Comparison of ENCODE assay signal across 10 cellular contexts in the genomic region with DNA sequence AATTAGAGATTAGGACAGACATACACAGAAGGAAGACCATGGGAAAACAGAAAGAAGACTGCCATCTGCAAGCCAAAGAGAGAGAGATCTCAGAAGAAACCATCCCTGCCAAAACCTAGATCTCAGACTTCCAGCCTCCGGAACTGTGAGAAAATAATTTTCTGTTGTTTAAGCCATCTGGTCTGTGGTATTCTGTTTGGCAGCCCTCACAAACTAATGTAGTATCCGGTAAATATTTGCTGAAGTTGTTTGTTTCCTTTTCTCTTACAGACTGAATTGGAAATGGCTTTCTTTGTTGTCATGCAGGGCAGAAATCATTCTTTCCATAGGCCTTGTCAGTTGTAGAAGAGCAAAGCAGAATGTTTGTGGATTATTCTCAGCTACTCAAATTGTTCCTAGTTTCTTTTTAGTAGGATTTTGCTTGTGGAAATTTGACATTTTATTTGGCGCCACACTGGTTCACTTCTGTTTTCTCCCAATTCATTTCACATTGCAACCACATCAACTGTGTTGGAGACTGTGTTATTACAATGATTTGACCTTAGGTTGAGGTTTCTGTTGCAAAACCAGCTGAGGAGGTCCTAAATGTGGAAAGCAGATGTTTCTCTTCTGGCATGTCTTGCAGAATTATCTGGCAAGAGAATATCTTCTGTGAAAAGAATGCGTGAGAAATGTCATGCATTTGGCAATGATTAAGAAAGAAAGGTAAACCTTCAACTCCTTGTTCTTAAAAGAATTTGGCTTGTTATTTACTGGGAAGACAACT. TPM values are rescaled to one million over a fixed set of nuclear protein-coding genes. Genes with fewer than 3 reads are reported as not detected.
A peak's percentile ranks its signal among the peaks of the same experiment; 100 is the strongest.
DNase-seq lines count a peak whose midpoint lies in the region; ATAC-seq and TF ChIP-seq lines count a peak whose summit lies in the region.
"Had no signal": no experiment of that assay in that cellular context is flagged by ENCODE, and none has a peak within 500 bp of the region (broad histone marks: within the 10 kb centered on the region; RNA-seq: fewer than 3 reads in every experiment).

No MANE protein-coding gene starts in this region.

- no peak overlapping the region for H3K4me3 ChIP-seq in AG09309 (ENCODE audit: control insufficient read depth, low read depth, low read length)

- no peak overlapping the region for H3K27ac ChIP-seq in foreskin keratinocyte

- ATAC-seq in HG03159 (IDR thresholded peaks at IDR 0.05; ENCODE audit: unreplicated experiment), result no peak
- ATAC-seq in GM18909 (IDR thresholded peaks at IDR 0.05; ENCODE audit: poor library complexity, unreplicated experiment), result no peak
- no peak for ATAC-seq in foreskin keratinocyte

- DNase-seq in AG09309 (ENCODE audit: low read depth) (peak; percentile 90), NCI-H1694 (lab: John Stamatoyannopoulos, UW) (peak; percentile 12), dermis blood vessel endothelial cell (peak; percentile 2), non-pigmented ciliary epithelial cell (ENCODE audit: low read depth) (peak; percentile 54), ecto neural progenitor cell (ENCODE audit: low spot score) (no peak), foreskin keratinocyte (no peak)
- DNase-seq: DND-41; stimulated activated CD4-positive, alpha-beta T cell treated with anti-CD3 and anti-CD28 coated beads, Interleukin-4, amount 100 ng/mL, for 24 hours had no signal

- H3K4me1 ChIP-seq in foreskin keratinocyte, result no peaks in the 10 kb centered on the region

- TF ChIP-seq CTCF in AG09309 (IDR thresholded peaks at IDR 0.05; ENCODE audit: control insufficient read depth, insufficient read depth, low read depth, low read length, missing control alignments) (no peak), foreskin keratinocyte (conservative IDR thresholded peaks at IDR 0.05) (no peak)

- no peaks in the 10 kb centered on the region for H3K27me3 ChIP-seq in foreskin keratinocyte

RNA-seq across cellular contexts. Expression of a gene that starts 25.9 kb away (rescaled TPM):
- total RNA-seq in dermis blood vessel endothelial cell, result 13.1 and 25.5 TPM in 2 replicates
- total RNA-seq in foreskin keratinocyte, result 10.3 and 12.2 TPM in 2 replicates
- polyA plus RNA-seq in foreskin keratinocyte, result 10.2 and 10.9 TPM in 2 replicates

RNA-seq across cellular contexts. Expression of a gene that starts 46.6 kb away (rescaled TPM):
- 1.0 and 1.4 TPM in 2 replicates for total RNA-seq in dermis blood vessel endothelial cell
- total RNA-seq in foreskin keratinocyte, result 7.8 and 9.6 TPM in 2 replicates
- 4.6 and 6.8 TPM in 2 replicates for polyA plus RNA-seq in foreskin keratinocyte

Comparison
In these comparisons a context has a peak if more than half of its experiments do, and no peak if none do; other contexts are left out.
1. DNase-seq: peak in AG09309 (single experiment), NCI-H1694 (single experiment), dermis blood vessel endothelial cell (single experiment) and non-pigmented ciliary epithelial cell (single experiment); none in ecto neural progenitor cell (single experiment) and foreskin keratinocyte (0 of 2).